8 cellular contexts compared by ENCODE assay signal in genomic region chr6:28490191-28490890, GRCh38. TPM values are rescaled to one million over a fixed set of nuclear protein-coding genes. Genes with fewer than 3 reads are reported as not detected.
DNase-seq lines count a peak whose midpoint lies in the region; ATAC-seq and TF ChIP-seq lines count a peak whose summit lies in the region.

No MANE protein-coding gene starts in this region.

- H3K36me3 Mint-ChIP-seq in CD4-positive, alpha-beta memory T cell = no peaks in the 10 kb centered on the region
- H3K36me3 Mint-ChIP-seq in MCF 10A (ENCODE audit: insufficient read depth, unreplicated experiment) = peaks cover 14% of the 10 kb centered on the region
- H3K36me3 Mint-ChIP-seq in natural killer cell = peaks cover 13% of the 10 kb centered on the region

- DNase-seq in CD4-positive, alpha-beta memory T cell = peak in 1 of 5 donors; percentile 9
- no peak for DNase-seq in MCF 10A (ENCODE audit: unreplicated experiment)
- no peak for DNase-seq in natural killer cell
- DNase-seq in SIG-M5 treated with dmso at 0.1 percent for 504 hours (lab: John Stamatoyannopoulos, UW; ENCODE audit: unreplicated experiment) = no peak
- no peak for DNase-seq in middle frontal gyrus (ENCODE audit: extremely low spot score, low spot score)

- no peak overlapping the region for H3K27ac ChIP-seq in CD4-positive, alpha-beta memory T cell (ENCODE audit: low read depth, low read length)

- intact Hi-C loops in CD4-positive, alpha-beta memory T cell (cut with micrococcal nuclease) = no loop called here
- intact Hi-C loops in MCF 10A (cut with micrococcal nuclease) (no loop called here), natural killer cell (cut with micrococcal nuclease) (no loop called here)

- H3K36me3 ChIP-seq in CD4-positive, alpha-beta memory T cell (ENCODE audit: insufficient read depth, low read length) = no peaks in the 10 kb centered on the region

- peaks cover 6% of the 10 kb centered on the region for H3K4me1 ChIP-seq in CD4-positive, alpha-beta memory T cell (ENCODE audit: insufficient read depth, low read length)

- H3K27ac Mint-ChIP-seq in CD4-positive, alpha-beta memory T cell = peak overlapping the region in 2 of 7 donors; percentile 5 to 51
- H3K27ac Mint-ChIP-seq in MCF 10A (ENCODE audit: low read depth, unreplicated experiment) = peak overlapping the region; percentile 97
- H3K27ac Mint-ChIP-seq in natural killer cell = no peak overlapping the region

- no peak overlapping the region for H3K4me3 ChIP-seq in CD4-positive, alpha-beta memory T cell (ENCODE audit: low read length in 2 of 2)

- TSS peak; percentile 76 for BruUV-seq in MCF 10A (replicated peaks; lab: Mats Ljungman, UMichigan)

- peak overlapping the region; percentile 46 to 82 (median 74) for H3K4me3 Mint-ChIP-seq in CD4-positive, alpha-beta memory T cell
- H3K4me3 Mint-ChIP-seq in MCF 10A (ENCODE audit: unreplicated experiment) (peak overlapping the region; percentile 86), natural killer cell (peak overlapping the region; percentile 57)

- POLR2A ChIA-PET in CD4-positive, alpha-beta memory T cell (lab: Charles Lee; ENCODE audit: partially characterized antibody) = no interaction called here
- POLR2A ChIA-PET in MCF 10A (lab: Yijun Ruan, JAX) = no interaction called here

- TF ChIP-seq CTCF in MCF 10A (IDR thresholded peaks at IDR 0.05; ENCODE audit: unreplicated experiment) = no peak
- no peak for TF ChIP-seq CTCF in natural killer cell (IDR thresholded peaks at IDR 0.05)

- ATAC-seq in HG02885 (IDR thresholded peaks at IDR 0.05; ENCODE audit: poor library complexity, unreplicated experiment) = peak; percentile 27
- ATAC-seq in natural killer cell = peak in 1 of 3 donors; percentile 26
- ATAC-seq in GM21619 (IDR thresholded peaks at IDR 0.05; ENCODE audit: unreplicated experiment) = no peak
- ATAC-seq in HG02840 (IDR thresholded peaks at IDR 0.05; ENCODE audit: low FRiP score, unreplicated experiment) = no peak

- peaks cover 6 to 18% (median 11%) of the 10 kb centered on the region in 4 donors for H3K4me1 Mint-ChIP-seq in CD4-positive, alpha-beta memory T cell
- peaks cover 5% of the 10 kb centered on the region for H3K4me1 Mint-ChIP-seq in MCF 10A (ENCODE audit: insufficient read depth, unreplicated experiment)
- peaks cover 15 to 19% of the 10 kb centered on the region in 2 donors for H3K4me1 Mint-ChIP-seq in natural killer cell

- H3K27me3 ChIP-seq in CD4-positive, alpha-beta memory T cell (ENCODE audit: insufficient read depth, low read length) = peaks cover 13% of the 10 kb centered on the region

- peaks cover 0 to 6% (median 2%) of the 10 kb centered on the region in 8 donors for H3K9me3 Mint-ChIP-seq in CD4-positive, alpha-beta memory T cell
- H3K9me3 Mint-ChIP-seq in MCF 10A (ENCODE audit: unreplicated experiment) (no peaks in the 10 kb centered on the region), natural killer cell (no peaks in the 10 kb centered on the region)

- CTCF ChIA-PET in CD4-positive, alpha-beta memory T cell (lab: Charles Lee; ENCODE audit: partially characterized antibody) = no interaction called here
- CTCF ChIA-PET in MCF 10A (lab: Yijun Ruan, JAX) = no interaction called here

- no peaks in the 10 kb centered on the region for H3K9me3 ChIP-seq in CD4-positive, alpha-beta memory T cell (ENCODE audit: control insufficient read depth in 1 of 2, low read length in 2 of 2)

- peaks cover 36 to 57% of the 10 kb centered on the region in 2 donors for H3K27me3 Mint-ChIP-seq in CD4-positive, alpha-beta memory T cell
- H3K27me3 Mint-ChIP-seq in MCF 10A (ENCODE audit: insufficient read depth, unreplicated experiment) (no peaks in the 10 kb centered on the region), natural killer cell (ENCODE audit: low read depth in 2 of 2) (peaks cover 40 to 70% of the 10 kb centered on the region in 2 donors)

RNA-seq across cellular contexts. Expression of gene GPX6, which starts 25.3 kb away (rescaled TPM):
- not detected for total RNA-seq in CD4-positive, alpha-beta memory T cell
- polyA plus RNA-seq in CD4-positive, alpha-beta memory T cell = not detected
- total RNA-seq in MCF 10A (2022) (not detected in 2 replicates), natural killer cell (not detected)

RNA-seq across cellular contexts. Expression of gene GPX5, which starts 35.3 kb away (rescaled TPM):
- not detected for total RNA-seq in CD4-positive, alpha-beta memory T cell
- polyA plus RNA-seq in CD4-positive, alpha-beta memory T cell = not detected
- not detected in 2 replicates for total RNA-seq in MCF 10A (2022)
- total RNA-seq in natural killer cell = not detected

RNA-seq across cellular contexts. Expression of gene ZSCAN23, which starts 47.0 kb away (rescaled TPM):
- total RNA-seq in CD4-positive, alpha-beta memory T cell = 1 to 10 TPM; 1.1 to 1.7 TPM
- polyA plus RNA-seq in CD4-positive, alpha-beta memory T cell = not detected
- total RNA-seq in MCF 10A (2022) (3.0 and 4.7 TPM in 2 replicates), natural killer cell (under 1 TPM in 2 of 3 donors, not detected in 1; 0.36 to 0.55 TPM)
